Comparison of ENCODE assay signal across 11 cellular contexts in genomic region chr1:209368864-209369598, GRCh38.
DNase-seq lines count a peak whose midpoint lies in the region; ATAC-seq and TF ChIP-seq lines count a peak whose summit lies in the region.
"Had no signal": no experiment of that assay in that cellular context is flagged by ENCODE, and none has a peak within 500 bp of the region (broad histone marks: within the 10 kb centered on the region; RNA-seq: fewer than 3 reads in every experiment).

No MANE protein-coding gene starts in this region.

- TF ChIP-seq CTCF in HFF-Myc (IDR thresholded peaks at IDR 0.05; ENCODE audit: low read depth, low read length, missing control alignments), result no peak
- no peak for TF ChIP-seq CTCF in astrocyte of the cerebellum (IDR thresholded peaks at IDR 0.05; ENCODE audit: low read depth, low read length, missing control alignments)

- DNase-seq in HFF-Myc (ENCODE audit: extremely low read depth, low read depth) (peak; percentile 83), astrocyte of the cerebellum (ENCODE audit: low read depth) (peak; percentile 91), left ventricle myocardium superior (peak; percentile 34), smooth muscle cell of the brain vasculature (ENCODE audit: low read depth, low spot score) (peak; percentile 29), sciatic nerve (ENCODE audit: low spot score) (no peak), GF-D8 (lab: John Stamatoyannopoulos, UW) (no peak)
- no peak for DNase-seq in activated T-cell treated with anti-CD3 and anti-CD28 coated beads, Interleukin-2, amount 50 U/mL, for 48 hours
- DNase-seq: SHP77 treated with DMSO at 0.1 percent for 48 hours, small intestine, stomach had no signal

- H3K4me3 ChIP-seq in HFF-Myc (replicated peaks; ENCODE audit: low read depth, low read length), result no peak overlapping the region
- no peak overlapping the region for H3K4me3 ChIP-seq in astrocyte of the cerebellum (ENCODE audit: low read depth, low read length)
- H3K4me3 ChIP-seq: stomach had no signal

- intact Hi-C loops in left ventricle myocardium superior (cut with micrococcal nuclease), result no loop called here
- intact Hi-C loops in sciatic nerve (cut with DNase I), result no loop called here

- in situ Hi-C loops in astrocyte of the cerebellum (cut with HindIII; ENCODE audit: low sequenced_read_pairs), result no loop called here

- ATAC-seq in left ventricle myocardium superior (peak; percentile 89), sciatic nerve (no peak), GM18858 (IDR thresholded peaks at IDR 0.05; ENCODE audit: unreplicated experiment) (no peak)

Comparison
In these comparisons a context has a peak if more than half of its experiments do, and no peak if none do; other contexts are left out.
1. DNase-seq: peak in HFF-Myc (single experiment), astrocyte of the cerebellum (single experiment), left ventricle myocardium superior (single experiment) and smooth muscle cell of the brain vasculature (single experiment); none in sciatic nerve (single experiment), GF-D8 (single experiment) and activated T-cell treated with anti-CD3 and anti-CD28 coated beads, Interleukin-2, amount 50 U/mL, for 48 hours (0 of 2).